27 cellular contexts compared by ENCODE assay signal in the genomic region with DNA sequence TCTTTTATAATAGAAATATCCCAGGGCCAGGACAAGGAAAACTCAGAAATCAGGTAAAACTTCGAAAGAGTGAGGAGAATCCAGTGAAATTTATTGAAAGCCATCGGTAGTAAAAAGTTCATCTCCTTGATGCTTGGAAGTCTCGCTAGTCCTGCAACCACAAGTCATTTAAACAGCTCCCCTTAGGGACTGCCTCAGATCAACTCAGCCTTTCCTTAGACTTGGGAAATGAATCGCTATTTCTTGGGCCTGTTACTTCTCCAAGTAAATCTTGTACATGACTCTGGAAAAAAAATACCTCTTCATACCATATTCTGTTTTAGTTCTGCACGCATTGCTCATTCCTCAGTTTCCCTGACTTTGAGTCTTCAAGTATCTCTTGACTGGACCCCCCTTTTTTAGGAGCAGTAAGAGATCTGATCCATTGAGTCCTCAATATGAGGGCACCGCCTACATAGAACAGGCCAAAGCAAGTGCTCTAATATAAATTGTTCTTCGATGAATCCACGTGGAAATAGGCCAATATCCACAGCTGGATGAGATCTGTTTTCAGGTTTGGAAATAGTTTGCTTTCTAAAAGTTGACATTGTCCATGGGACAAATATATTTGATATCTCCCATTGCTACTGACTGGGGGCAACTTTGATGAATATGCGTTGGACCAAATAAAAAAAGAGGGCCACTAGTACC.
"Had no signal": no experiment of that assay in that cellular context is flagged by ENCODE, and none has a peak within 500 bp of the region (broad histone marks: within the 10 kb centered on the region; RNA-seq: fewer than 3 reads in every experiment).

No MANE protein-coding gene starts in this region.

- H3K36me3 Mint-ChIP-seq: activated CD8-positive, alpha-beta memory T cell treated with anti-CD3 and anti-CD28 coated beads, Interleukin-2, amount 10 ng/mL, durations not matched to agents 7 days and 5 days; brain; memory B cell; stimulated activated effector memory CD8-positive, alpha-beta T cell treated with anti-CD3 and anti-CD28 coated beads, Interleukin-12 subunit alpha, Interleukin-12 subunit beta, amount 100 ng/mL, for 72 hours had no signal

- H3K27me3 Mint-ChIP-seq: brain had no signal

- H3K4me1 Mint-ChIP-seq: activated CD8-positive, alpha-beta memory T cell treated with anti-CD3 and anti-CD28 coated beads, Interleukin-2, amount 10 ng/mL, durations not matched to agents 7 days and 5 days; activated naive CD8-positive, alpha-beta T cell treated with anti-CD3 and anti-CD28 coated beads, Interleukin-2, amount 50 U/mL, for 24 hours; brain; memory B cell; stimulated activated effector memory CD8-positive, alpha-beta T cell treated with anti-CD3 and anti-CD28 coated beads, Interleukin-12 subunit alpha, Interleukin-12 subunit beta, amount 100 ng/mL, for 72 hours; stimulated activated naive CD8-positive, alpha-beta T cell treated with anti-CD3 and anti-CD28 coated beads, Interleukin-15, amount 100 ng/mL, for 72 hours; T-helper 17 cell had no signal

- H3K9me3 ChIP-seq: pancreas, uterus had no signal

- H3K27me3 ChIP-seq: pancreas, uterus had no signal

- H3K4me3 Mint-ChIP-seq: activated CD8-positive, alpha-beta memory T cell treated with anti-CD3 and anti-CD28 coated beads, Interleukin-2, amount 10 ng/mL, durations not matched to agents 7 days and 5 days; activated naive CD8-positive, alpha-beta T cell treated with anti-CD3 and anti-CD28 coated beads, Interleukin-2, amount 50 U/mL, for 24 hours; brain; memory B cell; nephron progenitor cell; stimulated activated effector memory CD8-positive, alpha-beta T cell treated with anti-CD3 and anti-CD28 coated beads, Interleukin-12 subunit alpha, Interleukin-12 subunit beta, amount 100 ng/mL, for 72 hours; stimulated activated naive CD8-positive, alpha-beta T cell treated with anti-CD3 and anti-CD28 coated beads, Interleukin-15, amount 100 ng/mL, for 72 hours; T-helper 17 cell had no signal

- H3K27ac Mint-ChIP-seq: activated CD8-positive, alpha-beta memory T cell treated with anti-CD3 and anti-CD28 coated beads, Interleukin-2, amount 10 ng/mL, durations not matched to agents 7 days and 5 days; activated naive CD8-positive, alpha-beta T cell treated with anti-CD3 and anti-CD28 coated beads, Interleukin-2, amount 50 U/mL, for 24 hours; memory B cell; stimulated activated effector memory CD8-positive, alpha-beta T cell treated with anti-CD3 and anti-CD28 coated beads, Interleukin-12 subunit alpha, Interleukin-12 subunit beta, amount 100 ng/mL, for 72 hours; stimulated activated naive CD8-positive, alpha-beta T cell treated with anti-CD3 and anti-CD28 coated beads, Interleukin-15, amount 100 ng/mL, for 72 hours; T-helper 17 cell had no signal

- ATAC-seq: activated CD8-positive, alpha-beta memory T cell treated with anti-CD3 and anti-CD28 coated beads, Interleukin-2, amount 10 ng/mL, durations not matched to agents 7 days and 5 days; activated naive CD8-positive, alpha-beta T cell treated with anti-CD3 and anti-CD28 coated beads, Interleukin-2, amount 50 U/mL, for 24 hours; right cardiac atrium; stimulated activated effector memory CD8-positive, alpha-beta T cell treated with anti-CD3 and anti-CD28 coated beads, Interleukin-12 subunit alpha, Interleukin-12 subunit beta, amount 100 ng/mL, for 72 hours; stimulated activated naive CD8-positive, alpha-beta T cell treated with anti-CD3 and anti-CD28 coated beads, Interleukin-15, amount 100 ng/mL, for 72 hours; T-helper 17 cell had no signal

- H3K9me3 Mint-ChIP-seq: activated naive CD8-positive, alpha-beta T cell treated with anti-CD3 and anti-CD28 coated beads, Interleukin-2, amount 50 U/mL, for 24 hours; memory B cell; stimulated activated effector memory CD8-positive, alpha-beta T cell treated with anti-CD3 and anti-CD28 coated beads, Interleukin-12 subunit alpha, Interleukin-12 subunit beta, amount 100 ng/mL, for 72 hours had no signal

- DNase-seq: activated CD4-positive, alpha-beta T cell treated with anti-CD3 and anti-CD28 coated beads for 4 hours; activated CD4-positive, alpha-beta T cell treated with anti-CD3 and anti-CD28 coated beads, Interleukin-2, amount 50 U/mL, for 48 hours; activated CD4-positive, CD25-positive, alpha-beta regulatory T cell; activated CD8-positive, alpha-beta memory T cell treated with anti-CD3 and anti-CD28 coated beads, Interleukin-2, amount 10 ng/mL, durations not matched to agents 7 days and 5 days; activated effector memory CD4-positive, alpha-beta T cell treated with anti-CD3 and anti-CD28 coated beads, Interleukin-2, amount 50 U/mL, for 16 hours; activated naive CD4-positive, alpha-beta T cell treated with anti-CD3 and anti-CD28 coated beads, Interleukin-2, amount 50 U/mL, for 16 hours; activated naive CD8-positive, alpha-beta T cell treated with anti-CD3 and anti-CD28 coated beads, Interleukin-2, amount 50 U/mL, for 24 hours; activated T-cell treated with anti-CD3 and anti-CD28 coated beads for 4 hours; anterior cingulate cortex; caudate nucleus; dermis blood vessel endothelial cell; effector CD8-positive, alpha-beta T cell; head of caudate nucleus; hypothalamus; nephron progenitor cell; pancreas; right cardiac atrium; stimulated activated CD4-positive, alpha-beta T cell treated with anti-CD3 and anti-CD28 coated beads, Interleukin-2, amount 100 ng/mL, for 24 hours; stimulated activated naive CD8-positive, alpha-beta T cell treated with anti-CD3 and anti-CD28 coated beads, Interleukin-15, amount 100 ng/mL, for 72 hours; SW 1271; T-helper 17 cell; trophoblast cell; uterus had no signal

- H3K4me3 ChIP-seq: pancreas, skin epidermis, uterus had no signal

- H3K4me1 ChIP-seq: pancreas, uterus had no signal

- H3K27ac ChIP-seq: pancreas, uterus had no signal

- H3K36me3 ChIP-seq: pancreas, uterus had no signal
